10 cellular contexts compared by ENCODE assay signal in genomic region chr1:161739865-161740566, GRCh38. TPM values are rescaled to one million over a fixed set of nuclear protein-coding genes. Genes with fewer than 3 reads are reported as not detected.
DNase-seq lines count a peak whose midpoint lies in the region; ATAC-seq and TF ChIP-seq lines count a peak whose summit lies in the region.
"Had no signal": no experiment of that assay in that cellular context is flagged by ENCODE, and none has a peak within 500 bp of the region (broad histone marks: within the 10 kb centered on the region; RNA-seq: fewer than 3 reads in every experiment).

No MANE protein-coding gene starts in this region.

- H3K4me1 Mint-ChIP-seq in CD14-positive monocyte: peaks cover 42% of the 10 kb centered on the region
- peaks cover 51% of the 10 kb centered on the region for H3K4me1 Mint-ChIP-seq in activated naive CD8-positive, alpha-beta T cell treated with anti-CD3 and anti-CD28 coated beads for 36 hours
- no peaks in the 10 kb centered on the region for H3K4me1 Mint-ChIP-seq in Caco-2 (ENCODE audit: low read depth, unreplicated experiment)

- H3K4me3 ChIP-seq in MG63: no peak overlapping the region
- no peak overlapping the region for H3K4me3 ChIP-seq in Caco-2 (ENCODE audit: low read depth, low read length)

- ATAC-seq in GM21515 (IDR thresholded peaks at IDR 0.05; ENCODE audit: unreplicated experiment) (peak; percentile 37), HG03280 (IDR thresholded peaks at IDR 0.05; ENCODE audit: unreplicated experiment) (no peak)

- no peaks in the 10 kb centered on the region for H3K36me3 ChIP-seq in MG63
- no peaks in the 10 kb centered on the region for H3K36me3 ChIP-seq in Caco-2 (ENCODE audit: control insufficient read depth, insufficient read depth, low read length)

- POLR2A ChIA-PET in GM10248 (lab: Yijun Ruan, JAX): interaction anchor here (1.1 kb wide), 1 partner anchor 216 kb away, joined by 4 read pairs; no protein-coding TSS in a partner anchor
- POLR2A ChIA-PET in Caco-2 (lab: Charles Lee): interaction anchor here (1.6 kb wide), 1 partner anchor 14 kb away, joined by 3 read pairs; no protein-coding TSS in a partner anchor

- H3K36me3 Mint-ChIP-seq in CD14-positive monocyte (peaks cover 0 to 2% of the 10 kb centered on the region in 2 donors), Caco-2 (ENCODE audit: insufficient read depth, unreplicated experiment) (no peaks in the 10 kb centered on the region)
- no peaks in the 10 kb centered on the region for H3K36me3 Mint-ChIP-seq in activated naive CD8-positive, alpha-beta T cell treated with anti-CD3 and anti-CD28 coated beads for 36 hours

- no peaks in the 10 kb centered on the region for H3K4me1 ChIP-seq in Caco-2

- no TSS peak for BruUV-seq in Caco-2 (replicated peaks; lab: Mats Ljungman, UMichigan)

- CTCF ChIA-PET in GM10248 (lab: Yijun Ruan, JAX): interaction anchor here (0.8 to 8.4 kb wide), 20 partner anchors 9 to 742 kb away, joined by 3 to 79 read pairs (median 6); partner anchors contain the start of genes DUSP12, FCRLA and FCRLB
- CTCF ChIA-PET in Caco-2 (lab: Charles Lee): interaction anchor here (1.0 kb wide), 1 partner anchor 14 kb away, joined by 3 read pairs; no protein-coding TSS in a partner anchor

- DNase-seq in CD14-positive monocyte (ENCODE audit: low spot score): peak; percentile 58
- DNase-seq in activated naive CD8-positive, alpha-beta T cell treated with anti-CD3 and anti-CD28 coated beads for 36 hours: no peak
- DNase-seq in midbrain (lab: John Stamatoyannopoulos, UW): peak; percentile 4
- no peak for DNase-seq in MG63
- no peak for DNase-seq in GM10248 (ENCODE audit: extremely low spot score)
- no peak for DNase-seq in Caco-2
- DNase-seq: effector memory CD4-positive, alpha-beta T cell; NCI-H187 had no signal

- no peak for TF ChIP-seq CTCF in CD14-positive monocyte (IDR thresholded peaks at IDR 0.05)
- no peak for TF ChIP-seq CTCF in GM10248 (IDR thresholded peaks at IDR 0.05; ENCODE audit: control extremely low read depth, extremely low read depth, low read depth, missing control alignments)
- TF ChIP-seq CTCF in Caco-2 (IDR thresholded peaks at IDR 0.05; ENCODE audit: insufficient read depth in 1 of 2, low read depth in 1 of 2, low read length in 1 of 2, severe bottlenecking in 1 of 2, unreplicated experiment in 1 of 2): no peak

- H3K9me3 ChIP-seq in MG63 (no peaks in the 10 kb centered on the region), Caco-2 (no peaks in the 10 kb centered on the region)

- peak overlapping the region in 1 of 2 donors; percentile 71 for H3K4me3 Mint-ChIP-seq in CD14-positive monocyte
- H3K4me3 Mint-ChIP-seq in activated naive CD8-positive, alpha-beta T cell treated with anti-CD3 and anti-CD28 coated beads for 36 hours: no peak overlapping the region
- H3K4me3 Mint-ChIP-seq in Caco-2 (ENCODE audit: unreplicated experiment): no peak overlapping the region

- peaks cover 13 to 42% (median 41%) of the 10 kb centered on the region in 3 donors for H3K27me3 Mint-ChIP-seq in CD14-positive monocyte (ENCODE audit: low read depth in 3 of 3)
- H3K27me3 Mint-ChIP-seq in activated naive CD8-positive, alpha-beta T cell treated with anti-CD3 and anti-CD28 coated beads for 36 hours: peaks cover 5% of the 10 kb centered on the region
- peaks cover 8% of the 10 kb centered on the region for H3K27me3 Mint-ChIP-seq in Caco-2 (ENCODE audit: insufficient read depth, unreplicated experiment)

- peak overlapping the region; percentile 71 to 93 (median 90) for H3K27ac Mint-ChIP-seq in CD14-positive monocyte
- peak overlapping the region; percentile 3 for H3K27ac Mint-ChIP-seq in activated naive CD8-positive, alpha-beta T cell treated with anti-CD3 and anti-CD28 coated beads for 36 hours
- H3K27ac Mint-ChIP-seq in Caco-2 (ENCODE audit: unreplicated experiment): no peak overlapping the region

- peaks cover 0 to 2% (median 0%) of the 10 kb centered on the region in 7 donors for H3K9me3 Mint-ChIP-seq in CD14-positive monocyte
- H3K9me3 Mint-ChIP-seq in activated naive CD8-positive, alpha-beta T cell treated with anti-CD3 and anti-CD28 coated beads for 36 hours: no peaks in the 10 kb centered on the region
- H3K9me3 Mint-ChIP-seq in Caco-2 (ENCODE audit: unreplicated experiment): no peaks in the 10 kb centered on the region

- intact Hi-C loops in CD14-positive monocyte (cut with micrococcal nuclease): loop anchor here (2.0 to 5.0 kb wide), 2 partner anchors 253 to 255 kb away; no protein-coding TSS in a partner anchor
- intact Hi-C loops in Caco-2 (cut with micrococcal nuclease; ENCODE audit: unreplicated experiment): loop anchor here (5.0 kb wide), 1 partner anchor 173 kb away; no protein-coding TSS in a partner anchor

- H3K27me3 ChIP-seq in MG63 (no peaks in the 10 kb centered on the region), Caco-2 (replicated peaks; ENCODE audit: control insufficient read depth, insufficient read depth, low read length) (no peaks in the 10 kb centered on the region)

RNA-seq across cellular contexts. Expression of gene DUSP12, which starts 9.6 kb away (rescaled TPM):
- polyA plus RNA-seq in CD14-positive monocyte: 10 to 100 TPM; 30.5 to 32.0 TPM
- 10 to 100 TPM; 39.9 to 40.3 TPM for total RNA-seq in activated naive CD8-positive, alpha-beta T cell treated with anti-CD3 and anti-CD28 coated beads for 36 hours
- total RNA-seq in MG63 (2014; rRNA removed; shearing (Covaris generic); ENCODE audit: low replicate concordance): 64.9 and 126 TPM in 2 replicates
- 51.2 and 54.9 TPM in 2 replicates for total RNA-seq in Caco-2 (2022)

RNA-seq across cellular contexts. Expression of gene FCRLB, which starts 18.7 kb away (rescaled TPM):
- polyA plus RNA-seq in CD14-positive monocyte: under 1 TPM; 0.36 to 0.39 TPM
- under 1 TPM; 0.49 to 0.76 TPM for total RNA-seq in activated naive CD8-positive, alpha-beta T cell treated with anti-CD3 and anti-CD28 coated beads for 36 hours
- total RNA-seq in MG63 (2014; rRNA removed; shearing (Covaris generic); ENCODE audit: low replicate concordance): 0.47 and 3.1 TPM in 2 replicates
- 0.29 and 0.30 TPM in 2 replicates for total RNA-seq in Caco-2 (2022)

RNA-seq across cellular contexts. Expression of gene ATF6, which starts 26.1 kb away (rescaled TPM):
- 10 to 100 TPM; 22.2 to 25.6 TPM for polyA plus RNA-seq in CD14-positive monocyte
- 10 to 100 TPM; 20.2 to 22.1 TPM for total RNA-seq in activated naive CD8-positive, alpha-beta T cell treated with anti-CD3 and anti-CD28 coated beads for 36 hours
- 17.2 and 19.4 TPM in 2 replicates for total RNA-seq in MG63 (2014; rRNA removed; shearing (Covaris generic); ENCODE audit: low replicate concordance)
- 14.5 and 16.4 TPM in 2 replicates for total RNA-seq in Caco-2 (2022)

RNA-seq across cellular contexts. Expression of gene FCRLA, which starts 33.0 kb away (rescaled TPM):
- under 1 TPM; 0.39 to 0.51 TPM for polyA plus RNA-seq in CD14-positive monocyte
- total RNA-seq in activated naive CD8-positive, alpha-beta T cell treated with anti-CD3 and anti-CD28 coated beads for 36 hours: under 1 TPM; 0.35 to 0.56 TPM
- 2.2 TPM in 1 of 2 replicates, not detected in the other for total RNA-seq in MG63 (2014; rRNA removed; shearing (Covaris generic); ENCODE audit: low replicate concordance)
- total RNA-seq in Caco-2 (2022): not detected in 2 replicates

Comparison
In these comparisons a context has a peak if more than half of its experiments do, and no peak if none do; other contexts are left out.
1. DNase-seq: peak in CD14-positive monocyte (single experiment) and midbrain (single experiment); none in activated naive CD8-positive, alpha-beta T cell treated with anti-CD3 and anti-CD28 coated beads for 36 hours (single experiment), MG63 (single experiment), GM10248 (single experiment) and Caco-2 (0 of 2).